8 cellular contexts compared by ENCODE assay signal in genomic region chr1:202144510-202145324, GRCh38. TPM values are rescaled to one million over a fixed set of nuclear protein-coding genes. Genes with fewer than 3 reads are reported as not detected.
A peak's percentile ranks its signal among the peaks of the same experiment; 100 is the strongest.
DNase-seq lines count a peak whose midpoint lies in the region; ATAC-seq and TF ChIP-seq lines count a peak whose summit lies in the region.

TSS of gene ARL8A (minus strand) at chr1:202144737. CDS start at chr1:202144572, 165 bp downstream.

- H4K20me1 ChIP-seq in SK-N-SH (ENCODE audit: insufficient read depth), result peaks cover 40% of the 10 kb centered on the region

- H3K27me3 ChIP-seq in HUES64 (ENCODE audit: insufficient read depth, low read length) (peaks cover 15% of the 10 kb centered on the region), SK-N-SH (ENCODE audit: insufficient read depth) (no peaks in the 10 kb centered on the region), adipocyte (replicated peaks; ENCODE audit: control insufficient read depth, insufficient read depth, low read length) (no peaks in the 10 kb centered on the region), heart left ventricle (no peaks in the 10 kb centered on the region), parathyroid adenoma (ENCODE audit: control insufficient read depth, insufficient read depth, low read length) (no peaks in the 10 kb centered on the region)

- TF ChIP-seq EP300 in SK-N-SH (IDR thresholded peaks at IDR 0.05; ENCODE audit: borderline replicate concordance in 1 of 2, low read depth in 1 of 2, low read length in 1 of 2), result no peak

- H3K79me2 ChIP-seq in SK-N-SH (ENCODE audit: insufficient read depth), result peaks cover 53% of the 10 kb centered on the region
- H3K79me2 ChIP-seq in parathyroid adenoma, result peaks cover 11% of the 10 kb centered on the region

- DNase-seq in DMS 273 (lab: John Stamatoyannopoulos, UW; ENCODE audit: unreplicated experiment), result peak; percentile 82
- peak; percentile 93 for DNase-seq in SK-N-SH
- DNase-seq in adipocyte (ENCODE audit: low read depth), result peak; percentile 81
- peak; percentile 81 to 88 (median 85) for DNase-seq in heart left ventricle
- DNase-seq in NCI-H2029 (lab: John Stamatoyannopoulos, UW), result no peak

- peak within 1 kb of the TSS; percentile 89 for H3K4me2 ChIP-seq in SK-N-SH
- peak within 1 kb of the TSS; percentile 95 for H3K4me2 ChIP-seq in parathyroid adenoma (ENCODE audit: low read length)

- H3K4me1 ChIP-seq in HUES64 (ENCODE audit: insufficient read depth, low read length), result peaks cover 7% of the 10 kb centered on the region
- peaks cover 8 to 16% of the 10 kb centered on the region in 2 experiments; a peak in 2 of 4 replicates for H3K4me1 ChIP-seq in SK-N-SH (ENCODE audit: control insufficient read depth in 1 of 2, insufficient read depth in 2 of 2, low read depth in 1 of 2, low read length in 1 of 2)
- peaks cover 16% of the 10 kb centered on the region for H3K4me1 ChIP-seq in adipocyte (ENCODE audit: control insufficient read depth, insufficient read depth, low read length)
- peaks cover 0 to 41% (median 22%) of the 10 kb centered on the region in 12 donors for H3K4me1 ChIP-seq in heart left ventricle
- peaks cover 2% of the 10 kb centered on the region for H3K4me1 ChIP-seq in parathyroid adenoma

- H3K36me3 ChIP-seq in HUES64 (ENCODE audit: insufficient read depth, low read length) (peaks cover 4% of the 10 kb centered on the region; the same call in 1 of the 2 replicates), SK-N-SH (replicated peaks in 1 of 2; ENCODE audit: control insufficient read depth in 1 of 2, insufficient read depth in 2 of 2, low read length in 1 of 2) (no peaks in the 10 kb centered on the region), adipocyte (ENCODE audit: control insufficient read depth, insufficient read depth, low read length, severe bottlenecking) (no peaks in the 10 kb centered on the region), heart left ventricle (peaks cover 0 to 7% (median 0%) of the 10 kb centered on the region in 9 donors), parathyroid adenoma (ENCODE audit: control insufficient read depth, insufficient read depth, low read length) (no peaks in the 10 kb centered on the region)

- no peak for TF ChIP-seq RAD21 in SK-N-SH (IDR thresholded peaks at IDR 0.05; ENCODE audit: low read length)

- ATAC-seq in GM21367 (IDR thresholded peaks at IDR 0.05; ENCODE audit: unreplicated experiment) (peak; percentile 60), heart left ventricle (peak; percentile 39 to 86 (median 78))

- intact Hi-C loops in heart left ventricle (cut with DNase I), result no loop called here

- peak within 1 kb of the TSS; percentile 62; the same call in 1 of the 2 replicates for H3K27ac ChIP-seq in HUES64 (ENCODE audit: low read depth, low read length)
- peak within 1 kb of the TSS; percentile 30 to 74; a peak in 2 of 4 replicates for H3K27ac ChIP-seq in SK-N-SH (ENCODE audit: low read depth in 2 of 2, low read length in 1 of 2)
- H3K27ac ChIP-seq in heart left ventricle, result peak within 1 kb of the TSS; percentile 72 to 98 (median 92)
- peak within 1 kb of the TSS; percentile 46 for H3K27ac ChIP-seq in parathyroid adenoma

- peak within 1 kb of the TSS; percentile 87 for H2AFZ ChIP-seq in SK-N-SH (ENCODE audit: low read depth)
- peak within 1 kb of the TSS; percentile 78 for H2AFZ ChIP-seq in parathyroid adenoma

- TF ChIP-seq POLR2A in heart left ventricle (IDR thresholded peaks at IDR 0.05), result peak in 1 of 2 donors; percentile 50

- H3K9ac ChIP-seq in HUES64 (ENCODE audit: low read depth, low read length) (peak within 1 kb of the TSS; percentile 86), SK-N-SH (peak within 1 kb of the TSS; percentile 90), adipocyte (ENCODE audit: low read length) (peak within 1 kb of the TSS; percentile 96), parathyroid adenoma (peak within 1 kb of the TSS; percentile 72)

- 1% methylated on average over 70 of the region's 70 CpGs for WGBS in HUES64
- 4% methylated on average over 15 of the region's 70 CpGs for WGBS in SK-N-SH (ENCODE audit: low lambda C conversion rate)
- 1% methylated on average over 20 to 70 of the region's 70 CpGs for WGBS in heart left ventricle, 4 donors

- no peaks in the 10 kb centered on the region for H3K9me2 ChIP-seq in SK-N-SH

- H3K9me3 ChIP-seq in HUES64 (ENCODE audit: insufficient read depth, low read depth, low read length) (no peaks in the 10 kb centered on the region), SK-N-SH (no peaks in the 10 kb centered on the region), adipocyte (ENCODE audit: control insufficient read depth, low read length) (no peaks in the 10 kb centered on the region), heart left ventricle (no peaks in the 10 kb centered on the region), parathyroid adenoma (ENCODE audit: control insufficient read depth, low read length) (no peaks in the 10 kb centered on the region)

- CTCF ChIA-PET in SK-N-SH (lab: Yijun Ruan, JAX), result interaction anchor here (0.5 to 2.4 kb wide), 3 partner anchors 10 to 709 kb away, joined by 3 to 14 read pairs (median 3); no protein-coding TSS in a partner anchor

- TF ChIP-seq CTCF in SK-N-SH (IDR thresholded peaks at IDR 0.05), result no peak
- no peak for TF ChIP-seq CTCF in heart left ventricle (IDR thresholded peaks at IDR 0.05)
- no peak for TF ChIP-seq CTCF in parathyroid adenoma (IDR thresholded peaks at IDR 0.05)

- H3K4me3 ChIP-seq in HUES64 (ENCODE audit: low read length) (peak within 1 kb of the TSS; percentile 64), SK-N-SH (ENCODE audit: low read depth in 2 of 2, low read length in 1 of 2) (peak within 1 kb of the TSS; percentile 87 to 93), adipocyte (ENCODE audit: low read length) (peak within 1 kb of the TSS; percentile 98), heart left ventricle (peak within 1 kb of the TSS; percentile 81 to 100 (median 97)), parathyroid adenoma (ENCODE audit: low read depth, low read length) (peak within 1 kb of the TSS; percentile 87)

- H3F3A ChIP-seq in SK-N-SH (replicated peaks; ENCODE audit: insufficient read depth), result peaks cover 5% of the 10 kb centered on the region

- POLR2A ChIA-PET in SK-N-SH (lab: Yijun Ruan, JAX), result interaction anchor here (0.7 to 0.8 kb wide), 2 partner anchors 9 to 256 kb away, joined by 3 to 4 read pairs; partner anchors contain the start of gene SHISA4

TF ChIP-seq in SK-N-SH, 30 proteins besides CTCF, POLR2A, EP300 and RAD21:
- peak; percentile 39; the same call in 1 of the 2 replicates for TF ChIP-seq MAX (IDR thresholded peaks at IDR 0.05; ENCODE audit: low read depth)
- TF ChIP-seq POLR2AphosphoS5 (IDR thresholded peaks at IDR 0.05; ENCODE audit: low read depth, low read length), result peak; percentile 58
- TF ChIP-seq JUND (IDR thresholded peaks at IDR 0.05), result no peak
- peak; percentile 37; the same call in 1 of the 2 replicates for TF ChIP-seq MXI1 (IDR thresholded peaks at IDR 0.05; ENCODE audit: low read depth, low read length)
- TF ChIP-seq NRF1 (IDR thresholded peaks at IDR 0.05; ENCODE audit: low read depth, low read length), result no peak
- TF ChIP-seq GABPA (IDR thresholded peaks at IDR 0.05; ENCODE audit: low read depth), result peak; percentile 45; the same call in 1 of the 2 replicates
- no peak for TF ChIP-seq MEF2A (IDR thresholded peaks at IDR 0.05; ENCODE audit: borderline replicate concordance, low read depth)
- TF ChIP-seq TAF1 (IDR thresholded peaks at IDR 0.05; ENCODE audit: borderline replicate concordance, low read depth, low read length), result 0 out of 2 replicates have a peak, but pooled peaks have one; percentile 9
- TF ChIP-seq FOXJ3 (CRISPR knock-in tag; IDR thresholded peaks at IDR 0.05), result no peak
- no peak for TF ChIP-seq SMC3 (IDR thresholded peaks at IDR 0.05; ENCODE audit: low read depth, low read length)

RNA-seq across cellular contexts. Expression of gene ARL8A, which starts in this region (rescaled TPM):
- 31.7 TPM for polyA plus RNA-seq in HUES64 (2013, experiment 1 of 2)
- 33.0 TPM for polyA plus RNA-seq in HUES64 (2013, experiment 2 of 2)
- 62.0 and 66.9 TPM in 2 replicates for polyA plus RNA-seq in SK-N-SH (2012; rRNA removed)
- 47.7 and 57.8 TPM in 2 replicates for polyA plus RNA-seq in SK-N-SH (2012; cell fraction: cytosol; rRNA removed)
- 77.1 and 78.7 TPM in 2 replicates for polyA plus RNA-seq in SK-N-SH (2012; cell fraction: nucleus; rRNA removed)
- total RNA-seq in heart left ventricle, result 10 to 100 TPM; 33.0 to 86.4 (median 75.6) TPM
- polyA plus RNA-seq in heart left ventricle, result 10 to 100 TPM; 22.6 to 35.5 TPM
